In the genomic region with DNA sequence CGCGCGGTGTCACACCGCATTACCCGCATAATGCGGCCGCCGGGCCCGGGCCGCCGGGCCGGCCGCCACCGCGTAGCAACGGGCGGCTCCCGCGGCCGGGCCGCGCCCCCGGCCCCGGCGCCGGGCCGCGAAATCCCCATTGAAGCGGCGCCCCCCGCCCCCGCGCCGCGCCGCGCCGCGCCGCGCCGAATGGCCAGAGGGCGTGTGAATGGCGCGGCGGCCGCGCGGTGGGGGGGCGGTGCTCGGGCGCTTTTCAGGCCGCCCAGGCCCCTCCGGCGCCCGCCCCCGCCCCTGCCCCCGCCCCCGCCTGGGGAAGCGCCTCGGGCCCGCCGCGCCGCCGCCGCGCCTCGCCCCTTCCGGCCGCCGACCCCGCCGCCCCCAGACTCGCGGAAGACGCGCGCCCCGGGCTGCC, we compare ENCODE assay signal across 8 cellular contexts. TPM values are rescaled to one million over a fixed set of nuclear protein-coding genes. Genes with fewer than 3 reads are reported as not detected.
DNase-seq lines count a peak whose midpoint lies in the region; ATAC-seq and TF ChIP-seq lines count a peak whose summit lies in the region.

No MANE protein-coding gene starts in this region.

- H3K9me3 Mint-ChIP-seq in activated CD8-positive, alpha-beta T cell treated with anti-CD3 and anti-CD28 coated beads for 36 hours = no peaks in the 10 kb centered on the region

- TF ChIP-seq POLR2A in stomach (IDR thresholded peaks at IDR 0.05) = no peak

- H3K79me2 ChIP-seq in hepatocyte = no peaks in the 10 kb centered on the region

- peak overlapping the region; percentile 94 for H3K4me2 ChIP-seq in hepatocyte

- H3K4me1 Mint-ChIP-seq in activated CD8-positive, alpha-beta T cell treated with anti-CD3 and anti-CD28 coated beads for 36 hours (ENCODE audit: low read depth) = peaks cover 19% of the 10 kb centered on the region

- no peaks in the 10 kb centered on the region for H4K20me1 ChIP-seq in hepatocyte (ENCODE audit: insufficient read depth, poor library complexity, severe bottlenecking)

- intact Hi-C loops in activated CD8-positive, alpha-beta T cell treated with anti-CD3 and anti-CD28 coated beads for 36 hours (cut with micrococcal nuclease) = no loop called here
- intact Hi-C loops in stomach (cut with DNase I; ENCODE audit: low total_unique reads) = no loop called here

- H3K9me3 ChIP-seq in hepatocyte (ENCODE audit: low read depth) = no peaks in the 10 kb centered on the region
- no peaks in the 10 kb centered on the region for H3K9me3 ChIP-seq in stomach

- CTCF ChIA-PET in activated CD8-positive, alpha-beta T cell treated with anti-CD3 and anti-CD28 coated beads for 36 hours (lab: Charles Lee) = no interaction called here

- no peaks in the 10 kb centered on the region for H3K9me2 ChIP-seq in hepatocyte (replicated peaks; ENCODE audit: insufficient read depth)

- DNase-seq in DMS53 (lab: John Stamatoyannopoulos, UW) = peak; percentile 80
- DNase-seq in activated CD8-positive, alpha-beta T cell treated with anti-CD3 and anti-CD28 coated beads for 36 hours = no peak
- DNase-seq in hepatocyte (ENCODE audit: low spot score) = peak; percentile 76
- DNase-seq in stomach = peak; percentile 26
- DNase-seq in stimulated activated CD4-positive, alpha-beta T cell treated with anti-CD3 and anti-CD28 coated beads, Interleukin-2, amount 100 ng/mL, for 24 hours = no peak
- DNase-seq in NCI-H1048 (lab: John Stamatoyannopoulos, UW) = no peak
- no peak for DNase-seq in mesenteric fat pad (ENCODE audit: low spot score)

- H3K27ac Mint-ChIP-seq in activated CD8-positive, alpha-beta T cell treated with anti-CD3 and anti-CD28 coated beads for 36 hours = no peak overlapping the region

- peaks cover 35% of the 10 kb centered on the region for H3K27me3 Mint-ChIP-seq in activated CD8-positive, alpha-beta T cell treated with anti-CD3 and anti-CD28 coated beads for 36 hours

- peak overlapping the region; percentile 80 for H2AFZ ChIP-seq in hepatocyte

- H3K4me3 ChIP-seq in hepatocyte (peak overlapping the region; percentile 73), stomach (peak overlapping the region; percentile 53 to 67 (median 54))

- H3K27me3 ChIP-seq in hepatocyte (no peaks in the 10 kb centered on the region), stomach (peaks cover 0 to 66% (median 6%) of the 10 kb centered on the region in 3 donors)

- peak overlapping the region; percentile 66 for H3K4me3 Mint-ChIP-seq in activated CD8-positive, alpha-beta T cell treated with anti-CD3 and anti-CD28 coated beads for 36 hours

- H3K36me3 ChIP-seq in hepatocyte (replicated peaks; ENCODE audit: insufficient read depth, low read depth) (no peaks in the 10 kb centered on the region), stomach (no peaks in the 10 kb centered on the region)

- ATAC-seq in HG03354 (IDR thresholded peaks at IDR 0.05; ENCODE audit: poor library complexity, severe bottlenecking, unreplicated experiment) = peak; percentile 39
- peak; percentile 24 for ATAC-seq in activated CD8-positive, alpha-beta T cell treated with anti-CD3 and anti-CD28 coated beads for 36 hours

- WGBS in hepatocyte (ENCODE audit: low lambda C conversion rate, missing lambda C conversion rate) = no CpG with 5 or more reads among the region's 80 CpGs
- 0 to 1% (median 1%) methylated on average over 21 to 80 of the region's 80 CpGs; no CpG with 5 or more reads in 1 of the 5 donors for WGBS in stomach, 5 donors

- no peak for TF ChIP-seq CTCF in activated CD8-positive, alpha-beta T cell treated with anti-CD3 and anti-CD28 coated beads for 36 hours (IDR thresholded peaks at IDR 0.05)
- TF ChIP-seq CTCF in hepatocyte (IDR thresholded peaks at IDR 0.05; ENCODE audit: poor library complexity) (no peak), stomach (IDR thresholded peaks at IDR 0.05) (no peak)

- POLR2A ChIA-PET in activated CD8-positive, alpha-beta T cell treated with anti-CD3 and anti-CD28 coated beads for 36 hours (lab: Charles Lee) = no interaction called here

- H3K4me1 ChIP-seq in hepatocyte (ENCODE audit: insufficient read depth) (peaks cover 13% of the 10 kb centered on the region), stomach (peaks cover 13 to 31% (median 22%) of the 10 kb centered on the region in 4 donors)

- H3K27ac ChIP-seq in hepatocyte (peak overlapping the region; percentile 92), stomach (peak overlapping the region in 2 of 5 donors; percentile 57 to 80)

- H3K36me3 Mint-ChIP-seq in activated CD8-positive, alpha-beta T cell treated with anti-CD3 and anti-CD28 coated beads for 36 hours (ENCODE audit: low read depth) = no peaks in the 10 kb centered on the region

- TF ChIP-seq EP300 in stomach (IDR thresholded peaks at IDR 0.05) = no peak

RNA-seq across cellular contexts. Expression of a gene that starts 46.9 kb away (rescaled TPM):
- total RNA-seq in activated CD8-positive, alpha-beta T cell treated with anti-CD3 and anti-CD28 coated beads for 36 hours = under 1 TPM in 1 of 2 experiments, not detected in 1; 0.09 TPM
- 5.3 and 6.1 TPM in 2 replicates for total RNA-seq in hepatocyte
- 5.3 and 7.3 TPM in 2 replicates for polyA plus RNA-seq in hepatocyte
- total RNA-seq in stomach = under 1 TPM in 3 of 5 donors, not detected in 2; 0.14 to 0.55 (median 0.29) TPM
- polyA plus RNA-seq in stomach = under 1 TPM; 0.31 to 0.73 (median 0.37) TPM
- total RNA-seq in mesenteric fat pad = 1.9 TPM

Comparison
In these comparisons a context has a peak if more than half of its experiments do, and no peak if none do; other contexts are left out.
1. DNase-seq: peak in DMS53 (single experiment), hepatocyte (single experiment) and stomach (single experiment); none in activated CD8-positive, alpha-beta T cell treated with anti-CD3 and anti-CD28 coated beads for 36 hours (single experiment), stimulated activated CD4-positive, alpha-beta T cell treated with anti-CD3 and anti-CD28 coated beads, Interleukin-2, amount 100 ng/mL, for 24 hours (0 of 2), NCI-H1048 (single experiment) and mesenteric fat pad (single experiment).